In the genomic region with DNA sequence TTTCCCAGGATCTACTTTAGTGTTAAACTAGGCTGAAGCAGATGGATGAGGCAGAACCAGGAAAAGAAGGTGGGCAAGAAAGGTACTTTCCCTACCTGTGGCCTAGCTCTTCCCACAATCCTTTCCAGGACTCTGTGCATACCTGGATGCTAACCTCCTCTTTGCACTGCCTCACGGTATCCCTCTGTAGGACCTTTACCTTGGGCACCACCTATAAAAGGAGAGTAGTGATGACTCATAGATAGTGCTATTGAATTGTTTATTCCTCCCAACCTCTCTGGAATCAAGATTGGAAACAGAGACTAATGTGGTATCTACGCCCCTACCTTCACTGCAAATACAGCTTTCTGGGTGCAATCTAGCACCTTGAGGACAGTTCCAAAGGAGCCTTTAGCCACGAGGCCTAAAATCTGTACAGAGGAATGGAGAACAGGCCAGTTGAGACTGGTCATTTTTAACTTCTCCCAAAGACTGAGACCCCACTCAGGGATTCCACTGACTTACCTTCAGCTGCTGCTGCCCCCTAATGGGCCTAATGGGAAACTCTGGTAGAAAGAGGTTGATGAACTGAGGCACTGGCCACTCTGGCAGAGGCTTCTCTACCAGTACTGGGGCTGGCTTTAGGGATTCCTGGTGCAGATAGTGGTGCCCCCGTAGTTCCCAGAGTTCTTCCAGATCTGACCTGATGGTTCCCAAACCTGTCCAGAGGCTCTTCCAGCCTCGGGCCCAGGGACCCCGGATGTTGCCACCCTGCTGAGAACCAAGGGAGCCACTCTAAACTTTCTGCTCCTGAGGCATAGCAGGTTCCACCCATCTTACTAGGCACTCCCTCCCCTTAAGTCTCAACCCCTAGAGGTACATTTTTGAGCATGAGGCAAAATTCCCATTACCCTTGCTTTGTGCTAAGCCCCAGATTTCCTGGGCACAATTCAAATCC, we compare ENCODE assay signal across 8 cellular contexts. TPM values are rescaled to one million over a fixed set of nuclear protein-coding genes. Genes with fewer than 3 reads are reported as not detected.
DNase-seq lines count a peak whose midpoint lies in the region; ATAC-seq and TF ChIP-seq lines count a peak whose summit lies in the region.

No MANE protein-coding gene starts in this region.

- no peaks in the 10 kb centered on the region for H3K9me3 Mint-ChIP-seq in nephron

- H3K4me3 Mint-ChIP-seq in nephron = no peak overlapping the region

- peak; percentile 79 for TF ChIP-seq CTCF in DND-41 (IDR thresholded peaks at IDR 0.05; ENCODE audit: borderline replicate concordance, extremely low read depth, low read length, poor library complexity, severe bottlenecking)
- peak; percentile 55 to 73 (median 61) for TF ChIP-seq CTCF in esophagus muscularis mucosa (IDR thresholded peaks at IDR 0.05)
- peak; percentile 65 to 67 (median 66) for TF ChIP-seq CTCF in nephron (IDR thresholded peaks at IDR 0.05; ENCODE audit: unreplicated experiment in 3 of 3)

- H3K9ac ChIP-seq in DND-41 (ENCODE audit: low read depth, low read length) = no peak overlapping the region

- 66% methylated on average over 6 of the region's 6 CpGs for WGBS in esophagus muscularis mucosa

- H3K27ac Mint-ChIP-seq in nephron = peak overlapping the region in 1 of 3 experiments; percentile 39

- H4K20me1 ChIP-seq in DND-41 (ENCODE audit: insufficient read depth, low read length) = peaks cover 5% of the 10 kb centered on the region; the same call in 1 of the 2 replicates

- peaks cover 6% of the 10 kb centered on the region for H3K4me1 Mint-ChIP-seq in nephron

- no peaks in the 10 kb centered on the region for H3K79me2 ChIP-seq in DND-41 (ENCODE audit: insufficient read depth, low read length)

- TF ChIP-seq POLR2A in esophagus muscularis mucosa (IDR thresholded peaks at IDR 0.05; ENCODE audit: low read depth) = no peak

- H3K4me1 ChIP-seq in DND-41 (ENCODE audit: insufficient read depth, low read length) (no peaks in the 10 kb centered on the region), esophagus muscularis mucosa (no peaks in the 10 kb centered on the region)

- TF ChIP-seq EP300 in esophagus muscularis mucosa (IDR thresholded peaks at IDR 0.05) = no peak

- H3K27ac ChIP-seq in DND-41 (ENCODE audit: low read length) (no peak overlapping the region), esophagus muscularis mucosa (replicated peaks in 1 of 4) (no peak overlapping the region)

- H3K27me3 ChIP-seq in DND-41 (ENCODE audit: insufficient read depth, low read length, poor library complexity) (no peaks in the 10 kb centered on the region), esophagus muscularis mucosa (no peaks in the 10 kb centered on the region)

- H3K9me3 ChIP-seq in DND-41 (ENCODE audit: insufficient read depth, low read length, severe bottlenecking) (no peaks in the 10 kb centered on the region), esophagus muscularis mucosa (no peaks in the 10 kb centered on the region)

- ATAC-seq in DND-41 (ENCODE audit: insufficient read depth, low read depth) = peak; percentile 75
- ATAC-seq in HG02610 (IDR thresholded peaks at IDR 0.05; ENCODE audit: unreplicated experiment) = no peak
- no peak for ATAC-seq in HG02642 (IDR thresholded peaks at IDR 0.05; ENCODE audit: poor library complexity, unreplicated experiment)

- H3K4me3 ChIP-seq in DND-41 (ENCODE audit: low read depth in 1 of 2, low read length in 2 of 2) = no peak overlapping the region
- H3K4me3 ChIP-seq in esophagus muscularis mucosa = no peak overlapping the region

- no peak overlapping the region for H3K4me2 ChIP-seq in DND-41 (ENCODE audit: insufficient read depth, low read length)

- peaks cover 54% of the 10 kb centered on the region for H3K36me3 Mint-ChIP-seq in nephron (ENCODE audit: low read depth)

- H3K36me3 ChIP-seq in DND-41 (ENCODE audit: insufficient read depth, low read length) (peaks cover 74% of the 10 kb centered on the region), esophagus muscularis mucosa (peaks cover 39 to 59% (median 52%) of the 10 kb centered on the region in 4 donors)

- H3K27me3 Mint-ChIP-seq in nephron (ENCODE audit: low read depth) = no peaks in the 10 kb centered on the region

- no peak overlapping the region for H2AFZ ChIP-seq in DND-41 (ENCODE audit: low read depth, low read length)

- DNase-seq in DND-41 = peak; percentile 42
- DNase-seq in Kasumi-1 (lab: John Stamatoyannopoulos, UW) = peak; percentile 19 to 24
- DNase-seq in activated T-cell treated with anti-CD3 and anti-CD28 coated beads for 1 hour (ENCODE audit: low read depth) = peak; percentile 30
- no peak for DNase-seq in esophagus muscularis mucosa (ENCODE audit: extremely low spot score)
- DNase-seq in NCI-H2081 (lab: John Stamatoyannopoulos, UW) = no peak

- intact Hi-C loops in esophagus muscularis mucosa (cut with DNase I) = loop anchor here (2.0 to 5.0 kb wide), 2 partner anchors 66 to 118 kb away; no protein-coding TSS in a partner anchor

RNA-seq across cellular contexts. Expression of a gene that starts 0.8 kb away (rescaled TPM):
- 1 to 10 TPM; 2.3 to 4.2 (median 4.1) TPM for total RNA-seq in esophagus muscularis mucosa

RNA-seq across cellular contexts. Expression of a gene that starts 14.4 kb away (rescaled TPM):
- total RNA-seq in esophagus muscularis mucosa = 1 to 10 TPM in 1 of 4 donors, under 1 TPM in 3; 0.83 to 1.7 (median 0.97) TPM

RNA-seq across cellular contexts. Expression of a gene that starts 31.8 kb away (rescaled TPM):
- total RNA-seq in esophagus muscularis mucosa = 100 to 1,000 TPM in 2 of 4 donors, 10 to 100 TPM in 2; 90.0 to 127 (median 98.2) TPM

RNA-seq across cellular contexts. Expression of a gene that starts 36.5 kb away (rescaled TPM):
- 10 to 100 TPM; 21.6 to 49.5 (median 27.5) TPM for total RNA-seq in esophagus muscularis mucosa

RNA-seq across cellular contexts. Expression of a gene that starts 41.9 kb away (rescaled TPM):
- 10 to 100 TPM; 41.9 to 55.5 (median 47.2) TPM for total RNA-seq in esophagus muscularis mucosa

Comparison
In these comparisons a context has a peak if more than half of its experiments do, and no peak if none do; other contexts are left out.
1. DNase-seq: peak in DND-41 (single experiment), Kasumi-1 (2 of 2) and activated T-cell treated with anti-CD3 and anti-CD28 coated beads for 1 hour (single experiment); none in esophagus muscularis mucosa (single experiment) and NCI-H2081 (0 of 2).
2. Peak in every context shown above with its lines, with median percentiles within 50 percentile points of each other: CTCF ChIP-seq.